Comparison of ENCODE assay signal across 17 cellular contexts in genomic region chr3:64104006-64104405, GRCh38.
DNase-seq lines count a peak whose midpoint lies in the region; ATAC-seq, FAIRE-seq and TF ChIP-seq lines count a peak whose summit lies in the region.
"Had no signal": no experiment of that assay in that cellular context is flagged by ENCODE, and none has a peak within 500 bp of the region (broad histone marks: within the 10 kb centered on the region; RNA-seq: fewer than 3 reads in every experiment).

No MANE protein-coding gene starts in this region.

- H3K4me1 Mint-ChIP-seq in HFFc6 (ENCODE audit: low read depth) (peaks cover 31% of the 10 kb centered on the region), nephron (peaks cover 49% of the 10 kb centered on the region)

- ATAC-seq in PC-3, result no peak
- ATAC-seq in gastroesophageal sphincter, result no peak
- ATAC-seq: Panc1, Right ventricle myocardium inferior had no signal

- no peak for TF ChIP-seq CTCF in HFFc6 (IDR thresholded peaks at IDR 0.05)
- TF ChIP-seq CTCF in PC-3 (conservative IDR thresholded peaks at IDR 0.05; ENCODE audit: low read depth, low read length), result no peak
- no peak for TF ChIP-seq CTCF in nephron (IDR thresholded peaks at IDR 0.05; ENCODE audit: unreplicated experiment in 3 of 3)
- TF ChIP-seq CTCF in gastroesophageal sphincter (IDR thresholded peaks at IDR 0.05), result no peak

- peaks cover 7% of the 10 kb centered on the region for H3K36me3 Mint-ChIP-seq in HFFc6 (ENCODE audit: low read depth)
- H3K36me3 Mint-ChIP-seq in nephron (ENCODE audit: low read depth), result peaks cover 6% of the 10 kb centered on the region

- CTCF ChIA-PET in PC-3 (lab: Charles Lee), result no interaction called here

- 71 to 88% methylated on average over 3 of the region's 3 CpGs for WGBS in gastroesophageal sphincter (ENCODE audit: low coverage in 1 of 2), 2 donors

- H4K20me1 ChIP-seq in PC-3 (ENCODE audit: low read length), result no peaks in the 10 kb centered on the region

- no peaks in the 10 kb centered on the region for H3K9me2 ChIP-seq in PC-3 (replicated peaks; ENCODE audit: low read length)

- intact Hi-C loops in PC-3 (cut with micrococcal nuclease), result no loop called here

- H3K27me3 Mint-ChIP-seq in HFFc6 (ENCODE audit: insufficient read depth), result no peaks in the 10 kb centered on the region; the same call in 1 of the 2 replicates
- no peaks in the 10 kb centered on the region for H3K27me3 Mint-ChIP-seq in nephron (ENCODE audit: low read depth)

- TF ChIP-seq POLR2A in H54 (IDR thresholded peaks at IDR 0.05; ENCODE audit: low read depth, low read length), result no peak
- no peak for TF ChIP-seq POLR2A in gastroesophageal sphincter (IDR thresholded peaks at IDR 0.05)

- no peaks in the 10 kb centered on the region for H3F3A ChIP-seq in PC-3 (ENCODE audit: low read length, unreplicated experiment)

- H3K27ac Mint-ChIP-seq in HFFc6 (peak overlapping the region; percentile 42), nephron (peak overlapping the region; percentile 66 to 87 (median 74))

- H3K36me3 ChIP-seq in PC-3 (ENCODE audit: low read depth, low read length), result no peaks in the 10 kb centered on the region
- H3K36me3 ChIP-seq in gastroesophageal sphincter, result peaks cover 0 to 35% of the 10 kb centered on the region in 2 donors

- H3K9me3 Mint-ChIP-seq in HFFc6 (no peaks in the 10 kb centered on the region), nephron (no peaks in the 10 kb centered on the region)

- DNase-seq in HFFc6 (no peak), PC-3 (no peak), H54 (ENCODE audit: insufficient read length, low spot score) (no peak), NCI-H128 (lab: John Stamatoyannopoulos, UW; ENCODE audit: unreplicated experiment) (no peak), amniotic stem cell (lab: John Stamatoyannopoulos, UW) (no peak)
- DNase-seq: COR-L47, DMS53, NCI-H1417, NCI-H187 treated with DMSO at 0.1 percent for 48 hours, NCI-H2171, NCI-H748 treated with DMSO at 0.1 percent for 48 hours had no signal

- POLR2A ChIA-PET in PC-3 (lab: Charles Lee; ENCODE audit: unreplicated experiment), result no interaction called here

- FAIRE-seq in endometrium (lab: Jason Lieb, UNC) (peak; percentile 94), H54 (lab: Jason Lieb, UNC) (no peak)

- no peak overlapping the region for H2AFZ ChIP-seq in PC-3 (ENCODE audit: low read length)

- no peak overlapping the region for H3K4me2 ChIP-seq in PC-3 (ENCODE audit: low read length)

- no peaks in the 10 kb centered on the region for H3K79me2 ChIP-seq in PC-3 (ENCODE audit: low read length)

- peaks cover 25% of the 10 kb centered on the region for H3K4me1 ChIP-seq in PC-3 (ENCODE audit: insufficient read depth, low read length)
- peaks cover 0 to 50% (median 4%) of the 10 kb centered on the region in 3 donors for H3K4me1 ChIP-seq in gastroesophageal sphincter

- H3K4me3 Mint-ChIP-seq in HFFc6 (no peak overlapping the region), nephron (no peak overlapping the region)

- H3K27ac ChIP-seq in PC-3 (ENCODE audit: low read length) (peak overlapping the region; percentile 77), gastroesophageal sphincter (no peak overlapping the region)
- H3K27ac ChIP-seq: SK-N-MC had no signal

- no TSS peak for BruUV-seq in PC-3 (replicated peaks; lab: Mats Ljungman, UMichigan)

- H3K27me3 ChIP-seq in PC-3 (ENCODE audit: low read length) (no peaks in the 10 kb centered on the region), gastroesophageal sphincter (no peaks in the 10 kb centered on the region)

- H3K9ac ChIP-seq in PC-3 (ENCODE audit: low read length), result peak overlapping the region; percentile 6; the same call in 1 of the 2 replicates

- no peak for TF ChIP-seq EP300 in gastroesophageal sphincter (IDR thresholded peaks at IDR 0.05)

- H3K9me3 ChIP-seq in PC-3 (ENCODE audit: low read length), result no peaks in the 10 kb centered on the region
- no peaks in the 10 kb centered on the region for H3K9me3 ChIP-seq in gastroesophageal sphincter

- H3K4me3 ChIP-seq in PC-3 (ENCODE audit: low read length), result no peak overlapping the region
- H3K4me3 ChIP-seq in gastroesophageal sphincter, result no peak overlapping the region
- H3K4me3 ChIP-seq: SK-N-MC had no signal
